ENCODE assay signal across 15 cellular contexts in the genomic region with DNA sequence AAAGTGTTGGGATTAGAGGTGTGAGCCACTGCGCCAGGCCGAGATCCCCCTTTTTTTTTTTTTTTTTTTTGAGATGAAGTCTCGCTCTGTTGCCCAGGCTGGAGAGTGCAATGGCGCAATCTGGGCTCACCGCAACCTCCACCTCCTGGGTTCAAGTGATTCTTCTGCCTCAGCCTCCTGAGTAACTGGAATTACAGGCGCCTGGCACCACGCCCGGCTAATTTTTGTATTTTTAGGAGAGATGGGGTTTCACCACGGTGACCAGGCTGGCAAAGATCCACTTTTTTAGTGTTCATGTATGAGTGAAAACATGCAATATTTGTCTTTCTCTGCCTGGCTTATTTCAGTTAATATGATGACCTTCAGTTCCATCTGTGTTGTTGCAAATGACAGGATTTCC. TPM values are rescaled to one million over a fixed set of nuclear protein-coding genes. Genes with fewer than 3 reads are reported as not detected.
"Had no signal": no experiment of that assay in that cellular context is flagged by ENCODE, and none has a peak within 500 bp of the region (broad histone marks: within the 10 kb centered on the region; RNA-seq: fewer than 3 reads in every experiment).

No MANE protein-coding gene starts in this region.

RNA-seq across cellular contexts. Expression of gene GALR3, which starts 23.2 kb away (rescaled TPM):
- total RNA-seq: activated CD4-positive, alpha-beta T cell treated with anti-CD3 and anti-CD28 coated beads, Interleukin-2, amount 10 ng/mL, durations not matched to agents 24 days and 14 days; activated CD8-positive, alpha-beta memory T cell treated with anti-CD3 and anti-CD28 coated beads for 36 hours; activated CD8-positive, alpha-beta memory T cell treated with anti-CD3 and anti-CD28 coated beads, Interleukin-2, amount 10 ng/mL, durations not matched to agents 7 days and 5 days; activated naive CD4-positive, alpha-beta T cell treated with anti-CD3 and anti-CD28 coated beads for 36 hours; activated naive CD8-positive, alpha-beta T cell treated with anti-CD3 and anti-CD28 coated beads for 36 hours; activated T-helper 1 cell treated with anti-CD3 and anti-CD28 coated beads, Interleukin-12 subunit alpha, Interleukin-12 subunit beta, Interleukin-2, Interleukin-4 antibody, amounts not matched to agents 30 ng/mL and 10 ng/mL and 1 ng/mL, durations not matched to agents 14 hours and 24 hours and 36 hours; aorta; body of pancreas; cardiac muscle cell; dermis microvascular lymphatic vessel endothelial cell; endothelial cell of umbilical vein; esophagus squamous epithelium; fibroblast of lung; gastroesophageal sphincter; glomerular endothelial cell had no signal
